8 cellular contexts compared by ENCODE assay signal in the genomic region with DNA sequence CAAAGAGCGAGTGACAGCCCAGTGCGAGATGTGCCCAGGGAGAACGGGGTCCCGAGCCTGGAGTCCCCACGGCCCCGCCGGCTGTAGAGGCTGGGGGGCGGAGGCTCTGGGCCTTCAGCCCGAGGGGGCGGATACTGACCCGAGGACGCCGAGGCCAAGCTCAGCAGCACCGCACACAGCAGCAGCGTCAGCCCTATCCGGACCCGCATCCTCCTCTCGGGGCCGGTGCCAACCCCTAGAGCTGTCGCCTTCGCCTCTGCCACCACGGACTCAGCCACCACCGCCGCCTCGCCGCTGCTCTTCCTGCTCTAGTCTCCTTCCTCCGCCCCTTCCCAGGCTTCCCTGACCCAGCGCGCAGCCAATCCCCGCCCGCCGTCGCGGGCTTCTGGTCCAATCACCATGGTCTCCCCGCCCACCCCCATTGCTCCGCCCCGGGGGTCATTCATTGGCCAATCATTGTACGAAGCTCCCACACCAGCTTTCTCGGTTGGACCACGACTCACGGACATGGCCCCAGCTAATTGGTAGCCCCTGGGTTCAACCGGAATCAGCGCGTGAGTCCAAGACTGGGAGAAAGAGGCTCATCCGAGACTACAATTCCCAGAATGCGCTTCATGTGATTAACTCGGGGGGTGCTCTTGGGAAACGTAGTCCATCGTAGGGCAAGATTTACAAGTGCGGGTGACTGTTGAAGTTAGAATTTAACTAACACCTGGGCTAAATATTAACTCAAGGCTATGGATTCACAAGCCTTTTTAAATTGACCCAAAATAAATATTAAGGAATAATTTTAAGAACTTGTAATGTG. TPM values are rescaled to one million over a fixed set of nuclear protein-coding genes. Genes with fewer than 3 reads are reported as not detected.
A peak's percentile ranks its signal among the peaks of the same experiment; 100 is the strongest.
DNase-seq lines count a peak whose midpoint lies in the region; ATAC-seq, FAIRE-seq and TF ChIP-seq lines count a peak whose summit lies in the region.

A gene (minus strand): TSS at position 318 of the 808 bp plus-strand sequence. CDS start 109 bp downstream, at position 209.

- POLR2A ChIA-PET in AG04449 (lab: Yijun Ruan, JAX) = interaction anchor here (0.7 kb wide), 1 partner anchor 313 kb away, joined by 3 read pairs; a partner anchor contains a TSS

- peak; percentile 95 for ATAC-seq in GM18907 (IDR thresholded peaks at IDR 0.05; ENCODE audit: unreplicated experiment)
- ATAC-seq in HG03159 (IDR thresholded peaks at IDR 0.05; ENCODE audit: unreplicated experiment) = peak; percentile 94

- CTCF ChIA-PET in AG04449 (lab: Yijun Ruan, JAX) = no interaction called here

- H3K9me3 ChIP-seq in small intestine (ENCODE audit: control insufficient read depth, low read depth) = no peaks in the 10 kb centered on the region

- DNase-seq in AG04449 (ENCODE audit: low read depth, low spot score) = peak; percentile 96
- peak; percentile 98 for DNase-seq in NCI-H2227 treated with DMSO at 0.1 percent for 48 hours (lab: John Stamatoyannopoulos, UW)
- peak; percentile 99 for DNase-seq in bronchial epithelial cell (ENCODE audit: low read depth)
- peak; percentile 99 for DNase-seq in iPS-NIHi11 (ENCODE audit: low spot score)
- peak; percentile 100 for DNase-seq in small intestine

- whole genome bisulfite sequencing in small intestine, 3 donors = 0% methylated on average over 40 to 50 of the region's 50 CpGs

- H3K27ac ChIP-seq in small intestine (ENCODE audit: low read depth in 1 of 2, low read length in 1 of 2) = peak within 1 kb of the TSS; percentile 71 to 79

- no peaks in the 10 kb centered on the region for H3K36me3 ChIP-seq in bronchial epithelial cell (ENCODE audit: control insufficient read depth, insufficient read depth, low read length)
- H3K36me3 ChIP-seq in small intestine (ENCODE audit: control insufficient read depth in 2 of 2, insufficient read depth in 2 of 2, low read length in 2 of 2) = no peaks in the 10 kb centered on the region

- H3K27me3 ChIP-seq in bronchial epithelial cell (ENCODE audit: control insufficient read depth, insufficient read depth, low read length) (no peaks in the 10 kb centered on the region), small intestine (ENCODE audit: control insufficient read depth in 2 of 2, insufficient read depth in 2 of 2, low read length in 2 of 2) (no peaks in the 10 kb centered on the region)

- H3K4me3 ChIP-seq in AG04449 (ENCODE audit: low read depth, low read length) (peak within 1 kb of the TSS; percentile 98), WI38 (ENCODE audit: low read depth, low read length) (peak within 1 kb of the TSS; percentile 74), bronchial epithelial cell (ENCODE audit: low read depth, low read length) (peak within 1 kb of the TSS; percentile 80), small intestine (ENCODE audit: low read depth in 1 of 2, low read length in 2 of 2) (peak within 1 kb of the TSS; percentile 93 to 99)

- FAIRE-seq in bronchial epithelial cell (lab: Jason Lieb, UNC) = peak; percentile 43
- FAIRE-seq in small intestine (lab: Jason Lieb, UNC) = peak; percentile 98

- TF ChIP-seq CTCF in AG04449 (IDR thresholded peaks at IDR 0.05; ENCODE audit: insufficient read depth, low read length, missing control alignments) (no peak), WI38 (IDR thresholded peaks at IDR 0.05; ENCODE audit: low read depth, low read length) (no peak), bronchial epithelial cell (IDR thresholded peaks at IDR 0.05; ENCODE audit: insufficient read depth, low read length, severe bottlenecking) (no peak)

- H3K4me1 ChIP-seq in small intestine (ENCODE audit: control insufficient read depth in 2 of 2, insufficient read depth in 1 of 2, low read depth in 1 of 2, low read length in 1 of 2) = peaks cover 8 to 9% of the 10 kb centered on the region in 2 donors

RNA-seq across cellular contexts. Expression of the gene that starts here (rescaled TPM):
- 125 and 128 TPM in 2 replicates for total RNA-seq in bronchial epithelial cell
- polyA plus RNA-seq in small intestine = 10 to 100 TPM in 1 of 3 donors, 1 to 10 TPM in 2; 7.4 to 22.3 (median 8.6) TPM

Comparison
In these comparisons a context has a peak if more than half of its experiments do, and no peak if none do; other contexts are left out.
1. Peak in every context shown above with its lines: DNase-seq, ATAC-seq, H3K4me3 ChIP-seq and H3K27ac ChIP-seq.